8 cellular contexts compared by ENCODE assay signal in the genomic region with DNA sequence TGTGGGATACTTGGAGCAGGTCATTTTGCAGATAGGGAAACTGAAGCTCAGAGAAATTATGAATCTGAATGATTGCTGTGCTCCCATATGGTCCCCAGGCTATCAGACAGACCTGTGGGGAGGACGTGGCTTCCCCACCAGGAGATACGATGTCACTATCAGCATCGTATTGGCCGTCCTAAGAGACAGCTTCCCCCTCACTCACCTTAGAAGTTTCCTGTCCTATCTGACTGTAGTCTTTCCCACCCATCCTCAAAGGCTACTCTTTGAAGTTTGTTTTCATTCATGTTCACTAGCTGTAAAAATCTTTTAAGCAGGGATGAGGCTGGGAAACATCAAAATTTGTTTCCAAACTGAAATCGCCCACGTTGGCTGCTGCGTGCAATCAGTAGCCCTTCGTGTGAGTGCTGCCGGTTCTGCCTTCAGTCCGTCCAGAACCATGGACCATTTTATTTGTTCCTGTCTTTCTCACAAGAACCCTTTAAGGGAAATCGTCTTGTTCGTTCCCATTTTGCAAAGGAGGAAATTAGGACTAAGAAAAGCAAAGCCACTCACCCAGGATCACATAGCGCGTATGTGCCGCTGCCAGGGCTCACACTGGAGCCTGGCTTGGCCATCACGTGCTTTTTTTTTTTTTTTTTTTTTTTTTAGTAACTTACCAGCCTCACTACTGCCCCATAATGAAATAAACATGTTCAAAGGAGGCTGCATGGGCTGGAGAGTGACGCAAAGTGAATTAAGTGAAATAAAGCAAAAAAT. TPM values are rescaled to one million over a fixed set of nuclear protein-coding genes. Genes with fewer than 3 reads are reported as not detected.
DNase-seq lines count a peak whose midpoint lies in the region; ATAC-seq and TF ChIP-seq lines count a peak whose summit lies in the region.

No MANE protein-coding gene starts in this region.

- H3K4me3 ChIP-seq in fibroblast of lung (replicated peaks in 1 of 4; ENCODE audit: control extremely low read depth in 1 of 4, insufficient read depth in 1 of 4, low read depth in 3 of 4, low read length in 4 of 4) (peak overlapping the region; percentile 58 to 79 (median 66)), neuron (ENCODE audit: low read length) (peak overlapping the region; percentile 54)

- TF ChIP-seq CTCF in fibroblast of lung (conservative IDR thresholded peaks at IDR 0.05 in 1 of 2, IDR thresholded peaks at IDR 0.05 in 1 of 2; ENCODE audit: low read depth in 1 of 2, low read length in 2 of 2) = no peak

- H3K9me3 ChIP-seq in T-helper 17 cell (ENCODE audit: control insufficient read depth, low read length, poor library complexity, severe bottlenecking) = no peaks in the 10 kb centered on the region
- no peaks in the 10 kb centered on the region for H3K9me3 ChIP-seq in fibroblast of lung (ENCODE audit: control insufficient read depth, insufficient read depth, low read depth, low read length)
- H3K9me3 ChIP-seq in neuron (ENCODE audit: low read length) = no peaks in the 10 kb centered on the region

- H4K20me1 ChIP-seq in fibroblast of lung (ENCODE audit: control insufficient read depth, extremely low read depth, insufficient read depth, low read length) = no peaks in the 10 kb centered on the region

- intact Hi-C loops in activated CD4-positive, alpha-beta T cell treated with anti-CD3 and anti-CD28 coated beads for 36 hours (cut with DNase I, micrococcal nuclease) = loop anchor here (1.0 to 10.0 kb wide), 6 partner anchors 8 to 503 kb away; a partner anchor contains a TSS

- H2AFZ ChIP-seq in fibroblast of lung (ENCODE audit: low read length) (peak overlapping the region; percentile 88), neuron (ENCODE audit: low read depth, low read length) (peak overlapping the region; percentile 70)

- peaks cover 9% of the 10 kb centered on the region for H3K79me2 ChIP-seq in fibroblast of lung (ENCODE audit: control insufficient read depth, insufficient read depth, low read length)

- no peak for DNase-seq in activated CD4-positive, alpha-beta T cell treated with anti-CD3 and anti-CD28 coated beads for 36 hours
- DNase-seq in activated CD4-positive, alpha-beta T cell treated with anti-CD3 and anti-CD28 coated beads, Interleukin-2, amount 50 U/mL, for 4 hours = no peak
- DNase-seq in T-helper 17 cell = no peak
- DNase-seq in fibroblast of lung (ENCODE audit: low read depth in 2 of 2) = peak; percentile 37 to 66
- DNase-seq in stimulated activated naive CD4-positive, alpha-beta T cell treated with Interleukin-2 at 50 U/mL for 16 hours (lab: John Stamatoyannopoulos, UW) = no peak
- no peak for DNase-seq in NCI-H2171 treated with DMSO at 0.1 percent for 48 hours (lab: John Stamatoyannopoulos, UW)
- DNase-seq in LoVo (ENCODE audit: low spot score) = no peak

- CTCF ChIA-PET in activated CD4-positive, alpha-beta T cell treated with anti-CD3 and anti-CD28 coated beads for 36 hours (lab: Charles Lee) = interaction anchor here (0.9 to 1.2 kb wide), 3 partner anchors 18 to 46 kb away, joined by 3 to 5 read pairs (median 4); no protein-coding TSS in a partner anchor

- H3K27ac Mint-ChIP-seq in activated CD4-positive, alpha-beta T cell treated with anti-CD3 and anti-CD28 coated beads for 36 hours = peak overlapping the region; percentile 71
- H3K27ac Mint-ChIP-seq in T-helper 17 cell = peak overlapping the region; percentile 98

- peaks cover 24% of the 10 kb centered on the region for H3K4me1 Mint-ChIP-seq in activated CD4-positive, alpha-beta T cell treated with anti-CD3 and anti-CD28 coated beads for 36 hours
- H3K4me1 Mint-ChIP-seq in T-helper 17 cell = peaks cover 30% of the 10 kb centered on the region

- H3K9ac ChIP-seq in fibroblast of lung (ENCODE audit: insufficient read depth, low read length) = peak overlapping the region; percentile 51

- ATAC-seq in activated CD4-positive, alpha-beta T cell treated with anti-CD3 and anti-CD28 coated beads for 36 hours = no peak
- peak; percentile 33 for ATAC-seq in T-helper 17 cell

- POLR2A ChIA-PET in activated CD4-positive, alpha-beta T cell treated with anti-CD3 and anti-CD28 coated beads for 36 hours (lab: Charles Lee) = interaction anchor here (0.6 to 1.0 kb wide), 4 partner anchors 10 to 945 kb away, joined by 3 to 4 read pairs (median 3); a partner anchor contains a TSS

- peak overlapping the region; percentile 82 for H3K4me2 ChIP-seq in fibroblast of lung (ENCODE audit: extremely low read depth, insufficient read depth, low read length)

- H3K27me3 ChIP-seq in fibroblast of lung (ENCODE audit: control insufficient read depth, insufficient read depth, low read length) = no peaks in the 10 kb centered on the region
- no peaks in the 10 kb centered on the region for H3K27me3 ChIP-seq in neuron (ENCODE audit: insufficient read depth, low read length)

- no peaks in the 10 kb centered on the region for H3K36me3 Mint-ChIP-seq in activated CD4-positive, alpha-beta T cell treated with anti-CD3 and anti-CD28 coated beads for 36 hours (ENCODE audit: low read depth)
- no peaks in the 10 kb centered on the region for H3K36me3 Mint-ChIP-seq in T-helper 17 cell (ENCODE audit: low read depth)

- H3K27me3 Mint-ChIP-seq in activated CD4-positive, alpha-beta T cell treated with anti-CD3 and anti-CD28 coated beads for 36 hours = no peaks in the 10 kb centered on the region
- H3K27me3 Mint-ChIP-seq in T-helper 17 cell = no peaks in the 10 kb centered on the region

- no peaks in the 10 kb centered on the region for H3K9me3 Mint-ChIP-seq in activated CD4-positive, alpha-beta T cell treated with anti-CD3 and anti-CD28 coated beads for 36 hours (ENCODE audit: low read depth)

- no peaks in the 10 kb centered on the region for H3K36me3 ChIP-seq in fibroblast of lung (ENCODE audit: control insufficient read depth, insufficient read depth, low read length)
- H3K36me3 ChIP-seq in neuron (ENCODE audit: insufficient read depth, low read length) = no peaks in the 10 kb centered on the region

- H3K4me3 Mint-ChIP-seq in activated CD4-positive, alpha-beta T cell treated with anti-CD3 and anti-CD28 coated beads for 36 hours = peak overlapping the region; percentile 83
- peak overlapping the region; percentile 93 for H3K4me3 Mint-ChIP-seq in T-helper 17 cell

- H3K4me1 ChIP-seq in fibroblast of lung (ENCODE audit: control insufficient read depth, extremely low read depth, insufficient read depth, low read length) (peaks cover 24% of the 10 kb centered on the region), neuron (ENCODE audit: insufficient read depth, low read length) (peaks cover 45% of the 10 kb centered on the region)

- H3K27ac ChIP-seq in fibroblast of lung (ENCODE audit: insufficient read depth, low read length) = peak overlapping the region; percentile 83

RNA-seq across cellular contexts. Expression of a gene that starts 1.0 kb away (rescaled TPM):
- 10 to 100 TPM; 39.2 to 48.7 TPM for total RNA-seq in activated CD4-positive, alpha-beta T cell treated with anti-CD3 and anti-CD28 coated beads for 36 hours
- 10 to 100 TPM; 87.6 to 94.0 TPM for total RNA-seq in T-helper 17 cell
- total RNA-seq in fibroblast of lung = 13.1 and 21.6 TPM in 2 replicates
- 9.8 and 18.7 TPM in 2 replicates for polyA plus RNA-seq in fibroblast of lung
- polyA plus RNA-seq in fibroblast of lung (2012) = 12.3 and 20.7 TPM in 2 replicates
- polyA minus RNA-seq in fibroblast of lung (ENCODE audit: low replicate concordance) = 99.6 and 117 TPM in 2 replicates

RNA-seq across cellular contexts. Expression of a gene that starts 44.5 kb away (rescaled TPM):
- 10 to 100 TPM; 29.4 to 35.9 TPM for total RNA-seq in activated CD4-positive, alpha-beta T cell treated with anti-CD3 and anti-CD28 coated beads for 36 hours
- total RNA-seq in T-helper 17 cell = 10 to 100 TPM; 51.3 to 52.0 TPM
- total RNA-seq in fibroblast of lung = 5.6 and 8.1 TPM in 2 replicates
- 7.4 and 13.0 TPM in 2 replicates for polyA plus RNA-seq in fibroblast of lung
- 14.4 and 25.9 TPM in 2 replicates for polyA plus RNA-seq in fibroblast of lung (2012)
- 14.4 and 16.0 TPM in 2 replicates for polyA minus RNA-seq in fibroblast of lung (ENCODE audit: low replicate concordance)

Comparison
In these comparisons a context has a peak if more than half of its experiments do, and no peak if none do; other contexts are left out.
1. DNase-seq: peak in fibroblast of lung (2 of 2); none in activated CD4-positive, alpha-beta T cell treated with anti-CD3 and anti-CD28 coated beads for 36 hours (single experiment), activated CD4-positive, alpha-beta T cell treated with anti-CD3 and anti-CD28 coated beads, Interleukin-2, amount 50 U/mL, for 4 hours (0 of 2), T-helper 17 cell (0 of 3), stimulated activated naive CD4-positive, alpha-beta T cell treated with Interleukin-2 at 50 U/mL for 16 hours (single experiment), NCI-H2171 treated with DMSO at 0.1 percent for 48 hours (single experiment) and LoVo (single experiment).